In genomic region chr12:71032933-71033332, GRCh38 we compare ENCODE assay signal across 3 cellular contexts.
"Had no signal": no experiment of that assay in that cellular context is flagged by ENCODE, and none has a peak within 500 bp of the region (broad histone marks: within the 10 kb centered on the region; RNA-seq: fewer than 3 reads in every experiment).

No MANE protein-coding gene starts in this region.

- H3K4me3 ChIP-seq: GM12878 had no signal

- ATAC-seq: GM12878 had no signal

- DNase-seq: GDM1, GF-D8 had no signal
